Comparison of ENCODE assay signal across 28 cellular contexts in the genomic region with DNA sequence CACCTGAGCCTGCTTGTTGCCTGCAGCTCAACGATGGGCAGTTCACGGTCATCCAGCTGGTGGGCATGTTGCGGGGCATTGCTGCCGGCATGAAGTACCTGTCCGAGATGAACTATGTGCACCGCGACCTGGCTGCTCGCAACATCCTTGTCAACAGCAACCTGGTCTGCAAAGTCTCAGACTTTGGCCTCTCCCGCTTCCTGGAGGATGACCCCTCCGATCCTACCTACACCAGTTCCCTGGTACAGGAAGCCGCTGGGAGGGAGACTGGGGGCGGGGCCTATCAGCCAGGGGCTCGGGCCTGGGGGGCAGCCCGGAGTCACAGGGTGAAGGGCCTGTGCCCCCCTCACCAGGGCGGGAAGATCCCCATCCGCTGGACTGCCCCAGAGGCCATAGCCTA. TPM values are rescaled to one million over a fixed set of nuclear protein-coding genes. Genes with fewer than 3 reads are reported as not detected.
"Had no signal": no experiment of that assay in that cellular context is flagged by ENCODE, and none has a peak within 500 bp of the region (broad histone marks: within the 10 kb centered on the region; RNA-seq: fewer than 3 reads in every experiment).

No MANE protein-coding gene starts in this region.

- H3K27me3 ChIP-seq: right lobe of liver, tibial artery, upper lobe of right lung had no signal

- H3K4me2 ChIP-seq: smooth muscle cell had no signal

- H3K4me1 ChIP-seq: parathyroid adenoma had no signal

- FAIRE-seq: islet of Langerhans, kidney had no signal

- ATAC-seq: heart left ventricle; left colon; left lung; lower lobe of right lung; natural killer cell; psoas muscle; stimulated activated naive B cell treated with anti-CD40 and anti-IgM and Interleukin-4, amounts not matched to agents 10 μg/mL and 1 μg/mL and 100 μg/mL, for 72 hours; stimulated activated naive CD8-positive, alpha-beta T cell treated with anti-CD3 and anti-CD28 coated beads, Interleukin-15, Interleukin-2, amounts not matched to agents 100 U/mL and 50 U/mL, for 24 hours; upper lobe of right lung had no signal

- H3K36me3 ChIP-seq: neutrophil, right lobe of liver, thoracic aorta had no signal

- H3K9me3 Mint-ChIP-seq: immature natural killer cell; mesothelial cell of epicardium; naive B cell; natural killer cell; neural crest cell; stimulated activated naive B cell treated with anti-CD40 and anti-IgM and Interleukin-4, amounts not matched to agents 10 μg/mL and 1 μg/mL and 100 μg/mL, for 72 hours had no signal

- H3K36me3 Mint-ChIP-seq: immature natural killer cell; naive B cell; natural killer cell; stimulated activated naive B cell treated with anti-CD40 and anti-IgM and Interleukin-4, amounts not matched to agents 10 μg/mL and 1 μg/mL and 100 μg/mL, for 72 hours had no signal

- H3K4me3 Mint-ChIP-seq: immature natural killer cell; mesothelial cell of epicardium; natural killer cell; stimulated activated naive B cell treated with anti-CD40 and anti-IgM and Interleukin-4, amounts not matched to agents 10 μg/mL and 1 μg/mL and 100 μg/mL, for 72 hours had no signal

- DNase-seq: heart left ventricle; hypothalamus; immature natural killer cell; kidney; lower lobe of right lung; mesendoderm; naive B cell; natural killer cell; occipital lobe; right lobe of liver; stimulated activated CD4-positive, alpha-beta T cell treated with anti-CD3 and anti-CD28 coated beads, Interleukin-1b, Interleukin-23, amount 100 ng/mL, for 48 hours; stimulated activated CD4-positive, alpha-beta T cell treated with anti-CD3 and anti-CD28 coated beads, Interleukin-4, amount 100 ng/mL, for 1 hour; stimulated activated naive B cell treated with anti-CD40 and anti-IgM and Interleukin-4, amounts not matched to agents 10 μg/mL and 1 μg/mL and 100 μg/mL, for 72 hours; stimulated activated naive CD8-positive, alpha-beta T cell treated with anti-CD3 and anti-CD28 coated beads, Interleukin-15, Interleukin-2, amounts not matched to agents 100 U/mL and 50 U/mL, for 24 hours; stomach; tibial artery; trophoblast cell; upper lobe of right lung had no signal

- H2AFZ ChIP-seq: parathyroid adenoma had no signal

- H3K79me2 ChIP-seq: parathyroid adenoma had no signal

- H3K9ac ChIP-seq: parathyroid adenoma had no signal

- H3K9me3 ChIP-seq: heart left ventricle, left lung, lower lobe of right lung, neutrophil, psoas muscle, right lobe of liver, stomach, thoracic aorta, tibial artery, upper lobe of right lung had no signal

- H3K27ac Mint-ChIP-seq: immature natural killer cell; natural killer cell; stimulated activated naive B cell treated with anti-CD40 and anti-IgM and Interleukin-4, amounts not matched to agents 10 μg/mL and 1 μg/mL and 100 μg/mL, for 72 hours had no signal

- H3K27ac ChIP-seq: heart left ventricle, left lung, lower lobe of right lung, neutrophil, parathyroid adenoma, psoas muscle, right lobe of liver, thoracic aorta, tibial artery, upper lobe of right lung had no signal

- H3K4me3 ChIP-seq: heart left ventricle, left lung, lower lobe of right lung, psoas muscle, right lobe of liver, smooth muscle cell, stomach, thoracic aorta, tibial artery, upper lobe of right lung had no signal

RNA-seq across cellular contexts. Expression of gene EPHB3, which starts 18.8 kb away (rescaled TPM):
- total RNA-seq: natural killer cell had no signal
